Comparison of ENCODE assay signal across 26 cellular contexts in the genomic region with DNA sequence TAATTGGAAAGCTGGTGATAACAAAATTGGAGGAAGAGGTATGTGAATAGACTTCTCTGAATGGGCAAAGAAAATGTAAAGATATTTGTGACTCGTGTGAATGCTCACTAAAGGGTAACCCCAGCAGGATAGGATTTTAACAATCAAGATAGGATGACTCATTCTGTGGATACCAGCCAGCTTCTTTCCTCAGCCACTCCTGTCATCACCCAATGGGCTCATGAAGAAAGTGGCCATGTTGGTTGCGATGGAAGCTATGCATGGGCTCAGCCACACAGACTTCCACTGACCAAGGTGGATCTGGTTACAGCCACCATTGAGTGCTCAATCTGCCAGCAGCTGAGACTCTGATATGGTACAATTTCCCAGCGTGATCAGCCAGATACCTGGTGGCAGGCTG. TPM values are rescaled to one million over a fixed set of nuclear protein-coding genes. Genes with fewer than 3 reads are reported as not detected.
DNase-seq lines count a peak whose midpoint lies in the region; ATAC-seq, FAIRE-seq and TF ChIP-seq lines count a peak whose summit lies in the region.
"Had no signal": no experiment of that assay in that cellular context is flagged by ENCODE, and none has a peak within 500 bp of the region (broad histone marks: within the 10 kb centered on the region; RNA-seq: fewer than 3 reads in every experiment).

No MANE protein-coding gene starts in this region.

- H3K18ac ChIP-seq in mesenchymal stem cell (ENCODE audit: low read depth in 1 of 2, low read length in 2 of 2): no peak overlapping the region

- H3K36me3 Mint-ChIP-seq in astrocyte (ENCODE audit: low read depth, unreplicated experiment): no peaks in the 10 kb centered on the region
- H3K36me3 Mint-ChIP-seq: CD8-positive, alpha-beta T cell had no signal

- H3K4me2 ChIP-seq in astrocyte (ENCODE audit: low read length): no peak overlapping the region
- H3K4me2 ChIP-seq in mesenchymal stem cell (ENCODE audit: low read length, poor library complexity, severe bottlenecking): no peak overlapping the region

- 87% methylated on average over 3 of the region's 3 CpGs for WGBS in mesenchymal stem cell

- H3K9ac ChIP-seq in astrocyte (ENCODE audit: low read length) (no peak overlapping the region), mesenchymal stem cell (ENCODE audit: low read length) (no peak overlapping the region)

- no peak overlapping the region for H3K4me3 Mint-ChIP-seq in astrocyte (ENCODE audit: unreplicated experiment)
- H3K4me3 Mint-ChIP-seq: CD8-positive, alpha-beta T cell; stimulated activated naive CD8-positive, alpha-beta T cell treated with anti-CD3 and anti-CD28 coated beads, Interleukin-15, Interleukin-2, amounts not matched to agents 100 ng/mL and 50 ng/mL, for 24 hours had no signal

- ATAC-seq in GM19467 (IDR thresholded peaks at IDR 0.05; ENCODE audit: unreplicated experiment): no peak
- ATAC-seq: CD8-positive, alpha-beta T cell; heart right ventricle had no signal

- peak; percentile 34 for DNase-seq in Caki2 (ENCODE audit: low read depth)
- no peak for DNase-seq in astrocyte (ENCODE audit: low read depth)
- DNase-seq in fibroblast of villous mesenchyme (ENCODE audit: low read depth): peak; percentile 46
- no peak for DNase-seq in mesenchymal stem cell
- DNase-seq in NCI-H510A treated with DMSO at 0.1 percent for 48 hours (lab: John Stamatoyannopoulos, UW): no peak
- no peak for DNase-seq in GM13977 (ENCODE audit: low spot score)
- DNase-seq: activated CD4-positive, CD25-positive, alpha-beta regulatory T cell treated with anti-CD3 and anti-CD28 coated beads, Interleukin-2, amount 50 U/mL, for 72 hours; activated effector memory CD4-positive, alpha-beta T cell treated with anti-CD3 and anti-CD28 coated beads, Interleukin-2, amount 50 U/mL, for 16 hours; anterior cingulate cortex; CD8-positive, alpha-beta T cell; heart right ventricle; kidney; midbrain; NCI-H1048; NCI-H2107; NCI-H526; retina; stimulated activated CD4-positive, alpha-beta T cell treated with anti-CD3 and anti-CD28 coated beads, Interleukin-15, amount 100 ng/mL, for 24 hours had no signal

- no peaks in the 10 kb centered on the region for H3K79me2 ChIP-seq in astrocyte (ENCODE audit: insufficient read depth, low read length)

- no peak overlapping the region for H2BK15ac ChIP-seq in mesenchymal stem cell (ENCODE audit: low read depth, poor library complexity, severe bottlenecking)

- H3K9me3 ChIP-seq in astrocyte (ENCODE audit: insufficient read depth, low read depth, low read length) (no peaks in the 10 kb centered on the region), mesenchymal stem cell (ENCODE audit: control insufficient read depth, low read length) (peaks cover 13% of the 10 kb centered on the region)
- H3K9me3 ChIP-seq: SJSA1 had no signal

- H3K4me1 Mint-ChIP-seq in astrocyte (ENCODE audit: low read depth, unreplicated experiment): peaks cover 2% of the 10 kb centered on the region

- in situ Hi-C loops in Caki2 (cut with HindIII; ENCODE audit: low pct_unique_long_range_greater_than_20kb, low sequenced_read_pairs): no loop called here
- in situ Hi-C loops in GM13977 (cut with MboI; ENCODE audit: low pct_unique_long_range_greater_than_20kb, low sequenced_read_pairs, unreplicated experiment): no loop called here

- no peak overlapping the region for H3K14ac ChIP-seq in mesenchymal stem cell (ENCODE audit: low read length in 2 of 2)

- H2BK5ac ChIP-seq in mesenchymal stem cell (ENCODE audit: low read depth, low read length, poor library complexity, severe bottlenecking): no peak overlapping the region

- H2BK12ac ChIP-seq in mesenchymal stem cell (ENCODE audit: low read length in 2 of 2): no peak overlapping the region

- H3K27ac ChIP-seq in astrocyte (ENCODE audit: low read depth, low read length) (no peak overlapping the region), mesenchymal stem cell (ENCODE audit: low read length, poor library complexity, severe bottlenecking) (no peak overlapping the region)
- H3K27ac ChIP-seq: coronary artery, heart right ventricle, SJSA1 had no signal

- TF ChIP-seq RAD21 in Ishikawa (IDR thresholded peaks at IDR 0.05; ENCODE audit: low read depth): no peak

- H3K36me3 ChIP-seq in astrocyte (ENCODE audit: insufficient read depth, low read length) (no peaks in the 10 kb centered on the region), mesenchymal stem cell (ENCODE audit: control insufficient read depth in 1 of 2, insufficient read depth in 2 of 2, low read depth in 1 of 2, low read length in 2 of 2) (no peaks in the 10 kb centered on the region)
- H3K36me3 ChIP-seq: heart right ventricle, SJSA1 had no signal

- no peak overlapping the region for H3K4me3 ChIP-seq in astrocyte (ENCODE audit: insufficient read depth, low read depth, low read length)
- H3K4me3 ChIP-seq in fibroblast of villous mesenchyme (ENCODE audit: low read depth, low read length): no peak overlapping the region
- no peak overlapping the region for H3K4me3 ChIP-seq in mesenchymal stem cell (ENCODE audit: insufficient read depth in 1 of 2, low read depth in 1 of 2, low read length in 2 of 2)
- H3K4me3 ChIP-seq: coronary artery, heart right ventricle, SJSA1 had no signal

- H4K91ac ChIP-seq in mesenchymal stem cell (ENCODE audit: low read length): no peak overlapping the region

- TF ChIP-seq CTCF in astrocyte (IDR thresholded peaks at IDR 0.05; ENCODE audit: insufficient read depth, low read depth, low read length): no peak
- no peak for TF ChIP-seq CTCF in fibroblast of villous mesenchyme (IDR thresholded peaks at IDR 0.05; ENCODE audit: insufficient read depth, low read depth, low read length)
- no peak for TF ChIP-seq CTCF in GM13977 (IDR thresholded peaks at IDR 0.05; ENCODE audit: extremely low read depth, insufficient read depth, missing control alignments)

- H4K20me1 ChIP-seq in astrocyte (ENCODE audit: insufficient read depth, low read length): no peaks in the 10 kb centered on the region

- peak overlapping the region; percentile 16 for H2AFZ ChIP-seq in astrocyte (ENCODE audit: low read depth, low read length)
- H2AFZ ChIP-seq in mesenchymal stem cell (ENCODE audit: low read depth, low read length): no peak overlapping the region

- no peak overlapping the region for H2BK120ac ChIP-seq in mesenchymal stem cell (ENCODE audit: low read depth, low read length)

- H3K27me3 ChIP-seq in astrocyte (ENCODE audit: insufficient read depth, low read length): no peaks in the 10 kb centered on the region
- H3K27me3 ChIP-seq in mesenchymal stem cell (ENCODE audit: control insufficient read depth in 1 of 2, insufficient read depth in 1 of 2, low read length in 2 of 2): no peaks in the 10 kb centered on the region
- H3K27me3 ChIP-seq: heart right ventricle, SJSA1 had no signal

- no peaks in the 10 kb centered on the region for H3K4me1 ChIP-seq in astrocyte (ENCODE audit: insufficient read depth, low read length)
- no peaks in the 10 kb centered on the region for H3K4me1 ChIP-seq in mesenchymal stem cell (ENCODE audit: control insufficient read depth, insufficient read depth, low read depth, low read length)
- H3K4me1 ChIP-seq: heart right ventricle, SJSA1 had no signal

- H2AK5ac ChIP-seq in mesenchymal stem cell (ENCODE audit: low read length, severe bottlenecking): no peak overlapping the region

- H3K9me3 Mint-ChIP-seq in astrocyte (ENCODE audit: unreplicated experiment): peaks cover 10% of the 10 kb centered on the region
- H3K9me3 Mint-ChIP-seq: CD8-positive, alpha-beta T cell; stimulated activated naive CD8-positive, alpha-beta T cell treated with anti-CD3 and anti-CD28 coated beads, Interleukin-15, Interleukin-2, amounts not matched to agents 100 ng/mL and 50 ng/mL, for 24 hours had no signal

- no peak for TF ChIP-seq EP300 in Ishikawa (IDR thresholded peaks at IDR 0.05; ENCODE audit: borderline replicate concordance)

- H3K79me1 ChIP-seq in mesenchymal stem cell (replicated peaks; ENCODE audit: low read length, poor library complexity, severe bottlenecking): no peaks in the 10 kb centered on the region

- H3K27me3 Mint-ChIP-seq in astrocyte (ENCODE audit: low read depth, unreplicated experiment): no peaks in the 10 kb centered on the region
- H3K27me3 Mint-ChIP-seq: stimulated activated naive CD8-positive, alpha-beta T cell treated with anti-CD3 and anti-CD28 coated beads, Interleukin-15, Interleukin-2, amounts not matched to agents 100 ng/mL and 50 ng/mL, for 24 hours had no signal

- H3K27ac Mint-ChIP-seq in astrocyte (ENCODE audit: unreplicated experiment): peak overlapping the region; percentile 12
- H3K27ac Mint-ChIP-seq: CD8-positive, alpha-beta T cell; stimulated activated naive CD8-positive, alpha-beta T cell treated with anti-CD3 and anti-CD28 coated beads, Interleukin-15, Interleukin-2, amounts not matched to agents 100 ng/mL and 50 ng/mL, for 24 hours had no signal

- no peak overlapping the region for H4K8ac ChIP-seq in mesenchymal stem cell (ENCODE audit: low read length)

- FAIRE-seq in astrocyte (lab: Jason Lieb, UNC): no peak
- FAIRE-seq: kidney had no signal

- no peak overlapping the region for H3K23ac ChIP-seq in mesenchymal stem cell (ENCODE audit: low read length in 2 of 2)

- H3K4ac ChIP-seq in mesenchymal stem cell (ENCODE audit: low read depth in 1 of 2, low read length in 2 of 2): no peak overlapping the region

TF ChIP-seq in Ishikawa, 13 proteins besides CTCF, POLR2A, EP300 and RAD21:
- TF ChIP-seq YY1 (IDR thresholded peaks at IDR 0.05; ENCODE audit: low read depth) (0 out of 2 replicates have a peak, but pooled peaks have one; percentile 29), FOXM1 (IDR thresholded peaks at IDR 0.05; ENCODE audit: borderline replicate concordance, low read depth) (no peak), CEBPB (IDR thresholded peaks at IDR 0.05) (no peak)
TF ChIP-seq in Ishikawa: peak in this region for 1.

RNA-seq across cellular contexts. Expression of a gene that starts 40.9 kb away (rescaled TPM):
- total RNA-seq in Caki2 (2014; rRNA removed; shearing (Covaris generic); ENCODE audit: low replicate concordance): not detected in 2 replicates
- total RNA-seq in astrocyte: not detected in 2 replicates
- not detected in 2 replicates for total RNA-seq in fibroblast of villous mesenchyme
- not detected for polyA plus RNA-seq in mesenchymal stem cell (2013, experiment 1 of 2)
- polyA plus RNA-seq in mesenchymal stem cell (2013, experiment 2 of 2): not detected
- total RNA-seq: CD8-positive, alpha-beta T cell; epithelial cell of proximal tubule; kidney; SJSA1; ureter had no signal
- polyA plus RNA-seq: AG04450 had no signal

Comparison
In these comparisons a context has a peak if more than half of its experiments do, and no peak if none do; other contexts are left out.
1. DNase-seq: peak in Caki2 (single experiment) and fibroblast of villous mesenchyme (single experiment); none in astrocyte (single experiment), mesenchymal stem cell (single experiment), NCI-H510A treated with DMSO at 0.1 percent for 48 hours (single experiment) and GM13977 (single experiment).